2 cellular contexts compared by ENCODE assay signal in the genomic region with DNA sequence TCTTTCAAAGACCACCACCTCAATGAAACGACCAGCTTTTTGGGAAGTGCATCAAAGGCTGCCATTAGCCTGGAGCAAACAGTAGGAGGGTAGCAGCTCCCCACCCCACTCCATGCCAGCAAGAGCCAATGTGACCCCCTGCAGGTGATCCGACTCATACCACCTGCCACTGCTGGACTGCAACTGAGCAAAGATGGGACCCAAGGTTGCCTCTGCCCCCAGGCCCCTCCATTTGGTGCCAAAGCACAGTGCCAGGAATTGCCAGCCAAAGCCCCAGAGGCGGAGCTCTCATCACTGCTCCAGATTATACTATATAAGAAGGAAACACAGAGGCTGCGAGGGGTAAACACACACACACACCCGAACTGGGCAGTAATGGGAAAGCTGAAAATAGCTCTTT.
TF ChIP-seq lines count a peak whose summit lies in the region.

No MANE protein-coding gene starts in this region.

TF ChIP-seq in IMR-90, 13 proteins besides CTCF, POLR2A, EP300 and RAD21:
- TF ChIP-seq MXI1 (IDR thresholded peaks at IDR 0.05; ENCODE audit: borderline replicate concordance, low read depth, low read length) (no peak), FOS (IDR thresholded peaks at IDR 0.05; ENCODE audit: low read depth, low read length) (no peak), CEBPB (IDR thresholded peaks at IDR 0.05; ENCODE audit: low read depth, low read length) (no peak), MAFK (IDR thresholded peaks at IDR 0.05; ENCODE audit: low read depth, low read length) (no peak), USF2 (IDR thresholded peaks at IDR 0.05; ENCODE audit: low read depth, low read length) (no peak), NFE2L2 (IDR thresholded peaks at IDR 0.05; ENCODE audit: low read depth, low read length) (no peak), RCOR1 (IDR thresholded peaks at IDR 0.05; ENCODE audit: insufficient replicate concordance, low read length) (no peak), BHLHE40 (IDR thresholded peaks at IDR 0.05; ENCODE audit: low read depth, low read length) (no peak), ELK1 (IDR thresholded peaks at IDR 0.05; ENCODE audit: borderline replicate concordance, low read depth, low read length) (no peak), CHD1 (IDR thresholded peaks at IDR 0.05; ENCODE audit: low read depth, low read length) (no peak), MAZ (IDR thresholded peaks at IDR 0.05; ENCODE audit: borderline replicate concordance, low read depth, low read length) (no peak), SMC3 (IDR thresholded peaks at IDR 0.05; ENCODE audit: low read depth, low read length) (no peak), RFX5 (IDR thresholded peaks at IDR 0.05; ENCODE audit: low read depth, low read length) (no peak)

TF ChIP-seq in GM12878, 131 proteins besides CTCF, POLR2A, EP300 and RAD21:
- TF ChIP-seq, protein P1, sequence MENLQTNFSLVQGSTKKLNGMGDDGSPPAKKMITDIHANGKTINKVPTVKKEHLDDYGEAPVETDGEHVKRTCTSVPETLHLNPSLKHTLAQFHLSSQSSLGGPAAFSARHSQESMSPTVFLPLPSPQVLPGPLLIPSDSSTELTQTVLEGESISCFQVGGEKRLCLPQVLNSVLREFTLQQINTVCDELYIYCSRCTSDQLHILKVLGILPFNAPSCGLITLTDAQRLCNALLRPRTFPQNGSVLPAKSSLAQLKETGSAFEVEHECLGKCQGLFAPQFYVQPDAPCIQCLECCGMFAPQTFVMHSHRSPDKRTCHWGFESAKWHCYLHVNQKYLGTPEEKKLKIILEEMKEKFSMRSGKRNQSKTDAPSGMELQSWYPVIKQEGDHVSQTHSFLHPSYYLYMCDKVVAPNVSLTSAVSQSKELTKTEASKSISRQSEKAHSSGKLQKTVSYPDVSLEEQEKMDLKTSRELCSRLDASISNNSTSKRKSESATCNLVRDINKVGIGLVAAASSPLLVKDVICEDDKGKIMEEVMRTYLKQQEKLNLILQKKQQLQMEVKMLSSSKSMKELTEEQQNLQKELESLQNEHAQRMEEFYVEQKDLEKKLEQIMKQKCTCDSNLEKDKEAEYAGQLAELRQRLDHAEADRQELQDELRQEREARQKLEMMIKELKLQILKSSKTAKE (IDR thresholded peaks at IDR 0.05; ENCODE audit: low read depth, poor library complexity, severe bottlenecking) = no peak
- TF ChIP-seq ZBED1 (IDR thresholded peaks at IDR 0.05; ENCODE audit: borderline replicate concordance) (no peak), CREM (IDR thresholded peaks at IDR 0.05; ENCODE audit: low read depth) (no peak), MYC (IDR thresholded peaks at IDR 0.05; ENCODE audit: insufficient read depth, insufficient read length, insufficient replicate concordance, low read length, severe bottlenecking) (no peak), JUND (IDR thresholded peaks at IDR 0.05; ENCODE audit: low read depth, low read length) (no peak), PKNOX1 (IDR thresholded peaks at IDR 0.05) (no peak), USF2 (IDR thresholded peaks at IDR 0.05; ENCODE audit: borderline replicate concordance, low read depth, low read length) (no peak), IRF3 (IDR thresholded peaks at IDR 0.05) (no peak), POLR2AphosphoS5 (IDR thresholded peaks at IDR 0.05; ENCODE audit: low read length) (no peak), RB1 (IDR thresholded peaks at IDR 0.05; ENCODE audit: borderline replicate concordance) (no peak), EGR1 (IDR thresholded peaks at IDR 0.05; ENCODE audit: borderline replicate concordance in 1 of 2, low read depth in 2 of 2, low read length in 2 of 2) (no peak), IRF4 (IDR thresholded peaks at IDR 0.05; ENCODE audit: low read depth, low read length) (no peak)
- TF ChIP-seq, protein P2, sequence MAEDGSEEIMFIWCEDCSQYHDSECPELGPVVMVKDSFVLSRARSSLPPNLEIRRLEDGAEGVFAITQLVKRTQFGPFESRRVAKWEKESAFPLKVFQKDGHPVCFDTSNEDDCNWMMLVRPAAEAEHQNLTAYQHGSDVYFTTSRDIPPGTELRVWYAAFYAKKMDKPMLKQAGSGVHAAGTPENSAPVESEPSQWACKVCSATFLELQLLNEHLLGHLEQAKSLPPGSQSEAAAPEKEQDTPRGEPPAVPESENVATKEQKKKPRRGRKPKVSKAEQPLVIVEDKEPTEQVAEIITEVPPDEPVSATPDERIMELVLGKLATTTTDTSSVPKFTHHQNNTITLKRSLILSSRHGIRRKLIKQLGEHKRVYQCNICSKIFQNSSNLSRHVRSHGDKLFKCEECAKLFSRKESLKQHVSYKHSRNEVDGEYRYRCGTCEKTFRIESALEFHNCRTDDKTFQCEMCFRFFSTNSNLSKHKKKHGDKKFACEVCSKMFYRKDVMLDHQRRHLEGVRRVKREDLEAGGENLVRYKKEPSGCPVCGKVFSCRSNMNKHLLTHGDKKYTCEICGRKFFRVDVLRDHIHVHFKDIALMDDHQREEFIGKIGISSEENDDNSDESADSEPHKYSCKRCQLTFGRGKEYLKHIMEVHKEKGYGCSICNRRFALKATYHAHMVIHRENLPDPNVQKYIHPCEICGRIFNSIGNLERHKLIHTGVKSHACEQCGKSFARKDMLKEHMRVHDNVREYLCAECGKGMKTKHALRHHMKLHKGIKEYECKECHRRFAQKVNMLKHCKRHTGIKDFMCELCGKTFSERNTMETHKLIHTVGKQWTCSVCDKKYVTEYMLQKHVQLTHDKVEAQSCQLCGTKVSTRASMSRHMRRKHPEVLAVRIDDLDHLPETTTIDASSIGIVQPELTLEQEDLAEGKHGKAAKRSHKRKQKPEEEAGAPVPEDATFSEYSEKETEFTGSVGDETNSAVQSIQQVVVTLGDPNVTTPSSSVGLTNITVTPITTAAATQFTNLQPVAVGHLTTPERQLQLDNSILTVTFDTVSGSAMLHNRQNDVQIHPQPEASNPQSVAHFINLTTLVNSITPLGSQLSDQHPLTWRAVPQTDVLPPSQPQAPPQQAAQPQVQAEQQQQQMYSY (CRISPR knock-in tag; IDR thresholded peaks at IDR 0.05) = no peak
- TF ChIP-seq, protein P3, sequence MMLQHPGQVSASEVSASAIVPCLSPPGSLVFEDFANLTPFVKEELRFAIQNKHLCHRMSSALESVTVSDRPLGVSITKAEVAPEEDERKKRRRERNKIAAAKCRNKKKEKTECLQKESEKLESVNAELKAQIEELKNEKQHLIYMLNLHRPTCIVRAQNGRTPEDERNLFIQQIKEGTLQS (IDR thresholded peaks at IDR 0.05; ENCODE audit: borderline replicate concordance, extremely low read depth, low read depth, low read length) = no peak
